22 cellular contexts compared by ENCODE assay signal in genomic region chr17:67111808-67112207, GRCh38.
"Had no signal": no experiment of that assay in that cellular context is flagged by ENCODE, and none has a peak within 500 bp of the region (broad histone marks: within the 10 kb centered on the region; RNA-seq: fewer than 3 reads in every experiment).

No MANE protein-coding gene starts in this region.

- DNase-seq: cerebellar nuclear complex; heart right ventricle; hypothalamus; kidney glomerular epithelial cell; naive thymus-derived CD4-positive, alpha-beta T cell; psoas muscle; retina; stimulated activated CD4-positive, alpha-beta T cell treated with anti-CD3 and anti-CD28 coated beads, Interleukin-4, amount 100 ng/mL, for 1 hour; stimulated activated CD8-positive, alpha-beta memory T cell treated with anti-CD3 and anti-CD28 coated beads, Interleukin-4, amount 100 ng/mL, for 48 hours; tibial artery; upper lobe of left lung had no signal

- H3K9me3 ChIP-seq: neutrophil, tibial artery had no signal

- H3K4me1 ChIP-seq: psoas muscle, tibial artery, vagina had no signal

- FAIRE-seq: colon, frontal cortex, islet of Langerhans had no signal

- ATAC-seq: esophagus mucosa; naive thymus-derived CD4-positive, alpha-beta T cell; stimulated activated effector memory CD8-positive, alpha-beta T cell treated with anti-CD3 and anti-CD28 coated beads, Interleukin-12 subunit alpha, Interleukin-12 subunit beta, amount 100 ng/mL, for 72 hours had no signal

- H3K27me3 Mint-ChIP-seq: dendritic cell treated with granulocyte-macrophage colony-stimulating factor and Interleukin-4, amounts not matched to agents 40 ng/mL and 50 ng/mL, for 4 days; naive thymus-derived CD4-positive, alpha-beta T cell; stimulated activated naive CD8-positive, alpha-beta T cell treated with anti-CD3 and anti-CD28 coated beads, Interleukin-15, Interleukin-2, amounts not matched to agents 100 ng/mL and 50 ng/mL, for 24 hours had no signal

- H3K4me3 ChIP-seq: heart right ventricle, lung, psoas muscle, smooth muscle cell, tibial artery, upper lobe of left lung, vagina had no signal

- H3K27me3 ChIP-seq: heart right ventricle, neutrophil, tibial artery, upper lobe of left lung, vagina had no signal

- H3K4me2 ChIP-seq: smooth muscle cell had no signal

- H3K27ac ChIP-seq: heart right ventricle, neutrophil, psoas muscle, tibial artery, upper lobe of left lung, vagina had no signal

- H3K4me3 Mint-ChIP-seq: dendritic cell treated with granulocyte-macrophage colony-stimulating factor and Interleukin-4, amounts not matched to agents 40 ng/mL and 50 ng/mL, for 4 days; naive thymus-derived CD4-positive, alpha-beta T cell; stimulated activated effector memory CD8-positive, alpha-beta T cell treated with anti-CD3 and anti-CD28 coated beads, Interleukin-12 subunit alpha, Interleukin-12 subunit beta, amount 100 ng/mL, for 72 hours; stimulated activated naive CD8-positive, alpha-beta T cell treated with anti-CD3 and anti-CD28 coated beads, Interleukin-15, Interleukin-2, amounts not matched to agents 100 ng/mL and 50 ng/mL, for 24 hours had no signal

- H3K27ac Mint-ChIP-seq: dendritic cell treated with granulocyte-macrophage colony-stimulating factor and Interleukin-4, amounts not matched to agents 40 ng/mL and 50 ng/mL, for 4 days; naive thymus-derived CD4-positive, alpha-beta T cell; stimulated activated effector memory CD8-positive, alpha-beta T cell treated with anti-CD3 and anti-CD28 coated beads, Interleukin-12 subunit alpha, Interleukin-12 subunit beta, amount 100 ng/mL, for 72 hours; stimulated activated naive CD8-positive, alpha-beta T cell treated with anti-CD3 and anti-CD28 coated beads, Interleukin-15, Interleukin-2, amounts not matched to agents 100 ng/mL and 50 ng/mL, for 24 hours had no signal
